ENCODE assay signal across 28 cellular contexts in the genomic region with DNA sequence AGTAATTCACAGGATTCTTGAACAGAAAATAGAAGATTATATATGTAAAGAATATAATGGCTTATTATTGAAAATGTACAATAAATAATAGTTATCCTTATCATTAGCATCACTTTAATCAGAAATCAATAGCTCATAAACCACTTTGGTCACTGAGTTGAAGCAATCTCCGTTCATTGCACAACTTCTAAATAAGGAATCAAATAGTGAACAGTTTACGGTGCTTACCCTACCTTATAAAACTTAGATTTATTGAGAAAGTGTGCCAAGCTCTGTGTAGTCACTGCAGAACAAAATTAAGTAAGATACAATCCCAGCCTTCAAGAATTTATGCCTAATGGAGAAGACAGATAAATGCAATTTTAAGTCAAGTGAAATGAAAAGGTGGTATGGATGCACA. TPM values are rescaled to one million over a fixed set of nuclear protein-coding genes. Genes with fewer than 3 reads are reported as not detected.
"Had no signal": no experiment of that assay in that cellular context is flagged by ENCODE, and none has a peak within 500 bp of the region (broad histone marks: within the 10 kb centered on the region; RNA-seq: fewer than 3 reads in every experiment).

No MANE protein-coding gene starts in this region.

- H3K9me3 ChIP-seq: gastrocnemius medialis, lower lobe of right lung, ovary, spleen, testis, tibial artery had no signal

- DNase-seq: dorsolateral prefrontal cortex; effector CD4-positive, alpha-beta T cell; foreskin fibroblast; gastrocnemius medialis; head of caudate nucleus; left cardiac atrium; left ventricle myocardium superior; lower lobe of right lung; naive thymus-derived CD8-positive, alpha-beta T cell; nephron progenitor cell; occipital lobe; ovary; spleen; stimulated activated CD4-positive, alpha-beta T cell treated with anti-CD3 and anti-CD28 coated beads, Interleukin-4, amount 100 ng/mL, for 4 hours; stimulated activated naive CD8-positive, alpha-beta T cell treated with anti-CD3 and anti-CD28 coated beads, Interleukin-15, Interleukin-2, amounts not matched to agents 100 U/mL and 50 U/mL, for 24 hours; substantia nigra; testis; tibial artery had no signal

- H3K4me3 ChIP-seq: gastrocnemius medialis, lower lobe of right lung, ovary, skin epidermis, spleen, testis, tibial artery had no signal

- H3K36me3 Mint-ChIP-seq: naive thymus-derived CD8-positive, alpha-beta T cell; stimulated activated memory B cell treated with anti-CD40 and anti-IgM and Interleukin-4, amounts not matched to agents 10 μg/mL and 1 μg/mL and 100 μg/mL, for 72 hours; type B pancreatic cell had no signal

- H3K36me3 ChIP-seq: gastrocnemius medialis, lower lobe of right lung, ovary, spleen, tibial artery had no signal

- H3K27ac ChIP-seq: dorsolateral prefrontal cortex, epithelial cell of prostate, gastrocnemius medialis, lower lobe of right lung, ovary, skin epidermis, spleen, testis, tibial artery had no signal

- ATAC-seq: esophagus mucosa; gastrocnemius medialis; left cardiac atrium; left ventricle myocardium superior; lower lobe of right lung; naive thymus-derived CD8-positive, alpha-beta T cell; stimulated activated memory B cell treated with anti-CD40 and anti-IgM and Interleukin-4, amounts not matched to agents 10 μg/mL and 1 μg/mL and 100 μg/mL, for 72 hours; stimulated activated naive CD8-positive, alpha-beta T cell treated with anti-CD3 and anti-CD28 coated beads, Interleukin-15, Interleukin-2, amounts not matched to agents 100 U/mL and 50 U/mL, for 24 hours had no signal

- H3K27ac Mint-ChIP-seq: naive thymus-derived CD8-positive, alpha-beta T cell; nephron progenitor cell; stimulated activated memory B cell treated with anti-CD40 and anti-IgM and Interleukin-4, amounts not matched to agents 10 μg/mL and 1 μg/mL and 100 μg/mL, for 72 hours; type B pancreatic cell had no signal

- H3K27me3 ChIP-seq: ovary, testis had no signal

- FAIRE-seq: islet of Langerhans had no signal

- H3K4me1 ChIP-seq: gastrocnemius medialis, lower lobe of right lung, spleen, testis, tibial artery had no signal

- H3K4me3 Mint-ChIP-seq: naive thymus-derived CD8-positive, alpha-beta T cell; nephron progenitor cell; stimulated activated memory B cell treated with anti-CD40 and anti-IgM and Interleukin-4, amounts not matched to agents 10 μg/mL and 1 μg/mL and 100 μg/mL, for 72 hours; type B pancreatic cell had no signal

- H3K4me1 Mint-ChIP-seq: naive thymus-derived CD8-positive, alpha-beta T cell; stimulated activated memory B cell treated with anti-CD40 and anti-IgM and Interleukin-4, amounts not matched to agents 10 μg/mL and 1 μg/mL and 100 μg/mL, for 72 hours had no signal

- H3K9me3 Mint-ChIP-seq: nephron progenitor cell; stimulated activated memory B cell treated with anti-CD40 and anti-IgM and Interleukin-4, amounts not matched to agents 10 μg/mL and 1 μg/mL and 100 μg/mL, for 72 hours; type B pancreatic cell had no signal

RNA-seq across cellular contexts. Expression of a gene that starts 6.7 kb away (rescaled TPM):
- total RNA-seq: gastrocnemius medialis; glomerular endothelial cell; mesenteric fat pad; naive thymus-derived CD8-positive, alpha-beta T cell; posterior vena cava; spleen had no signal
- polyA plus RNA-seq: naive thymus-derived CD8-positive, alpha-beta T cell had no signal

RNA-seq across cellular contexts. Expression of a gene that starts 29.0 kb away (rescaled TPM):
- total RNA-seq: gastrocnemius medialis; glomerular endothelial cell; lower lobe of right lung; mesenteric fat pad; naive thymus-derived CD8-positive, alpha-beta T cell; posterior vena cava; spleen had no signal
- polyA plus RNA-seq: naive thymus-derived CD8-positive, alpha-beta T cell; spleen; urinary bladder had no signal
